29 cellular contexts compared by ENCODE assay signal in genomic region chr22:49076300-49077035, GRCh38.
"Had no signal": no experiment of that assay in that cellular context is flagged by ENCODE, and none has a peak within 500 bp of the region (broad histone marks: within the 10 kb centered on the region; RNA-seq: fewer than 3 reads in every experiment).

No MANE protein-coding gene starts in this region.

- H3K4me3 ChIP-seq: adrenal gland, body of pancreas, colonic mucosa, dorsolateral prefrontal cortex, gastroesophageal sphincter, hepatocyte, smooth muscle cell, upper lobe of left lung had no signal

- DNase-seq: activated CD4-positive, alpha-beta memory T cell treated with anti-CD3 and anti-CD28 coated beads, Interleukin-2, amount 10 ng/mL, durations not matched to agents 7 days and 5 days; activated CD4-positive, alpha-beta T cell treated with anti-CD3 and anti-CD28 coated beads for 1 hour; activated CD4-positive, alpha-beta T cell treated with anti-CD3 and anti-CD28 coated beads, Interleukin-2, amount 10 ng/mL, durations not matched to agents 7 days and 5 days; activated CD8-positive, alpha-beta memory T cell treated with anti-CD3 and anti-CD28 coated beads, Interleukin-2, amount 50 U/mL, for 48 hours; activated naive CD4-positive, alpha-beta T cell; activated T-cell treated with anti-CD3 and anti-CD28 coated beads, Interleukin-2, amount 50 U/mL, for 24 hours; adrenal gland; body of pancreas; cerebellar nuclear complex; colonic mucosa; effector memory CD4-positive, alpha-beta T cell; erythroblast; midbrain; stimulated activated CD4-positive, alpha-beta T cell treated with anti-CD3 and anti-CD28 coated beads, Interleukin-1b, Interleukin-23, amount 100 ng/mL, for 48 hours; stimulated activated CD4-positive, alpha-beta T cell treated with anti-CD3 and anti-CD28 coated beads, Interleukin-4, amount 100 ng/mL, for 4 hours; stimulated activated CD8-positive, alpha-beta memory T cell treated with anti-CD3 and anti-CD28 coated beads, Interleukin-4, amount 100 ng/mL, for 48 hours; stimulated activated naive CD8-positive, alpha-beta T cell treated with anti-CD3 and anti-CD28 coated beads, Interleukin-15, amount 100 ng/mL, for 72 hours; substantia nigra; T-helper 2 cell; upper lobe of left lung had no signal

- H3K9me3 ChIP-seq: adrenal gland, body of pancreas, colonic mucosa, gastroesophageal sphincter, upper lobe of left lung had no signal

- H3K27ac ChIP-seq: adrenal gland, body of pancreas, colonic mucosa, dorsolateral prefrontal cortex, gastroesophageal sphincter, hepatocyte, upper lobe of left lung had no signal

- H3K4me3 Mint-ChIP-seq: activated CD4-positive, alpha-beta memory T cell treated with anti-CD3 and anti-CD28 coated beads, Interleukin-2, amount 10 ng/mL, durations not matched to agents 7 days and 5 days; activated CD4-positive, alpha-beta T cell treated with anti-CD3 and anti-CD28 coated beads, Interleukin-2, amount 10 ng/mL, durations not matched to agents 7 days and 5 days; activated T-cell treated with anti-CD3 and anti-CD28 coated beads, Interleukin-2, amount 50 U/mL, for 24 hours; activated T-helper 17 cell treated with anti-CD3 and anti-CD28 coated beads, Interleukin-2, amount 50 U/mL, for 72 hours; naive thymus-derived CD8-positive, alpha-beta T cell; stimulated activated memory B cell treated with anti-CD40 and anti-IgM and Interleukin-4, amounts not matched to agents 10 μg/mL and 1 μg/mL and 100 μg/mL, for 72 hours; stimulated activated naive CD8-positive, alpha-beta T cell treated with anti-CD3 and anti-CD28 coated beads, Interleukin-15, amount 100 ng/mL, for 72 hours; WTC11 had no signal

- H3K4me1 Mint-ChIP-seq: activated CD4-positive, alpha-beta memory T cell treated with anti-CD3 and anti-CD28 coated beads, Interleukin-2, amount 10 ng/mL, durations not matched to agents 7 days and 5 days; activated CD4-positive, alpha-beta T cell treated with anti-CD3 and anti-CD28 coated beads, Interleukin-2, amount 10 ng/mL, durations not matched to agents 7 days and 5 days; activated T-helper 17 cell treated with anti-CD3 and anti-CD28 coated beads, Interleukin-2, amount 50 U/mL, for 72 hours; naive thymus-derived CD8-positive, alpha-beta T cell; stimulated activated memory B cell treated with anti-CD40 and anti-IgM and Interleukin-4, amounts not matched to agents 10 μg/mL and 1 μg/mL and 100 μg/mL, for 72 hours; stimulated activated naive CD8-positive, alpha-beta T cell treated with anti-CD3 and anti-CD28 coated beads, Interleukin-15, amount 100 ng/mL, for 72 hours; WTC11 had no signal

- H3K4me1 ChIP-seq: adrenal gland, body of pancreas, colonic mucosa, gastroesophageal sphincter, upper lobe of left lung had no signal

- H3K9me3 Mint-ChIP-seq: activated CD4-positive, alpha-beta memory T cell treated with anti-CD3 and anti-CD28 coated beads, Interleukin-2, amount 10 ng/mL, durations not matched to agents 7 days and 5 days; activated CD4-positive, alpha-beta T cell treated with anti-CD3 and anti-CD28 coated beads, Interleukin-2, amount 10 ng/mL, durations not matched to agents 7 days and 5 days; activated naive CD4-positive, alpha-beta T cell treated with anti-CD3 and anti-CD28 coated beads, Interleukin-2, amount 50 U/mL, for 72 hours; activated T-cell treated with anti-CD3 and anti-CD28 coated beads, Interleukin-2, amount 50 U/mL, for 24 hours; activated T-helper 17 cell treated with anti-CD3 and anti-CD28 coated beads, Interleukin-2, amount 50 U/mL, for 72 hours; naive thymus-derived CD8-positive, alpha-beta T cell; stimulated activated memory B cell treated with anti-CD40 and anti-IgM and Interleukin-4, amounts not matched to agents 10 μg/mL and 1 μg/mL and 100 μg/mL, for 72 hours; stimulated activated naive CD8-positive, alpha-beta T cell treated with anti-CD3 and anti-CD28 coated beads, Interleukin-15, amount 100 ng/mL, for 72 hours; WTC11 had no signal

- H3K36me3 ChIP-seq: adrenal gland, colonic mucosa, gastroesophageal sphincter, upper lobe of left lung had no signal

- H3K27ac Mint-ChIP-seq: activated CD4-positive, alpha-beta memory T cell treated with anti-CD3 and anti-CD28 coated beads, Interleukin-2, amount 10 ng/mL, durations not matched to agents 7 days and 5 days; activated CD4-positive, alpha-beta T cell treated with anti-CD3 and anti-CD28 coated beads, Interleukin-2, amount 10 ng/mL, durations not matched to agents 7 days and 5 days; activated naive CD4-positive, alpha-beta T cell treated with anti-CD3 and anti-CD28 coated beads, Interleukin-2, amount 50 U/mL, for 72 hours; activated T-cell treated with anti-CD3 and anti-CD28 coated beads, Interleukin-2, amount 50 U/mL, for 24 hours; activated T-helper 17 cell treated with anti-CD3 and anti-CD28 coated beads, Interleukin-2, amount 50 U/mL, for 72 hours; naive thymus-derived CD8-positive, alpha-beta T cell; stimulated activated memory B cell treated with anti-CD40 and anti-IgM and Interleukin-4, amounts not matched to agents 10 μg/mL and 1 μg/mL and 100 μg/mL, for 72 hours; stimulated activated naive CD8-positive, alpha-beta T cell treated with anti-CD3 and anti-CD28 coated beads, Interleukin-15, amount 100 ng/mL, for 72 hours; WTC11 had no signal

- H3K36me3 Mint-ChIP-seq: activated naive CD4-positive, alpha-beta T cell treated with anti-CD3 and anti-CD28 coated beads, Interleukin-2, amount 50 U/mL, for 72 hours; naive thymus-derived CD8-positive, alpha-beta T cell; stimulated activated memory B cell treated with anti-CD40 and anti-IgM and Interleukin-4, amounts not matched to agents 10 μg/mL and 1 μg/mL and 100 μg/mL, for 72 hours; WTC11 had no signal

- H3K27me3 Mint-ChIP-seq: activated CD4-positive, alpha-beta memory T cell treated with anti-CD3 and anti-CD28 coated beads, Interleukin-2, amount 10 ng/mL, durations not matched to agents 7 days and 5 days; activated CD4-positive, alpha-beta T cell treated with anti-CD3 and anti-CD28 coated beads, Interleukin-2, amount 10 ng/mL, durations not matched to agents 7 days and 5 days; stimulated activated memory B cell treated with anti-CD40 and anti-IgM and Interleukin-4, amounts not matched to agents 10 μg/mL and 1 μg/mL and 100 μg/mL, for 72 hours; stimulated activated naive CD8-positive, alpha-beta T cell treated with anti-CD3 and anti-CD28 coated beads, Interleukin-15, amount 100 ng/mL, for 72 hours had no signal

- H3K27me3 ChIP-seq: adrenal gland, body of pancreas, colonic mucosa, upper lobe of left lung had no signal
